ENCODE assay signal across 23 cellular contexts in the genomic region with DNA sequence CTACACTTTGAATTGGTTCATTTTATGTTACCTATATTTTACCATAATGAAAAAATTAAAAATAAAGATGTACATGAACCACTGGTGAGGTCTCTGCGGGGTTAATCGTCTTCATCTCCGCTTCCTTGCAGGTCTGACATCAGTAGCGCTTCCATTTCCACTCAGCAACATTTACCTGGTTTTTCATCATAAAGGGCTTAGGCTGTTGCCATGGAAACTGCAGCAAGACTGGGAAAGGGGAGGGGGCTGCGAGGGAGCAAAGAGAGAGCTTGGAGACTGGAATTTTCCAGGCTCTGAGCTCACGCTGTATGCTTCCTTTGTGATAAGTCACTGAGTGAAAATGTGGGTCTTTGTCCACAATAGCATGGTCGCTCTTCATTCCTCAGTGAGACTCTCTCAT.
DNase-seq lines count a peak whose midpoint lies in the region; ATAC-seq and TF ChIP-seq lines count a peak whose summit lies in the region.
"Had no signal": no experiment of that assay in that cellular context is flagged by ENCODE, and none has a peak within 500 bp of the region (broad histone marks: within the 10 kb centered on the region; RNA-seq: fewer than 3 reads in every experiment).

No MANE protein-coding gene starts in this region.

- in situ Hi-C loops in G401 (cut with HindIII; ENCODE audit: low sequenced_read_pairs) = no loop called here

- DNase-seq in G401 (ENCODE audit: low spot score) = peak; percentile 2
- peak; percentile 97 for DNase-seq in NCI-H2227 treated with DMSO at 0.1 percent for 48 hours (lab: John Stamatoyannopoulos, UW)
- peak in 37 of 61 donors; percentile 10 to 88 (median 32) for DNase-seq in caudate nucleus (lab: John Stamatoyannopoulos, UW)
- DNase-seq in putamen (ENCODE audit: low spot score) = peak; percentile 77
- no peak for DNase-seq in stimulated activated CD4-positive, alpha-beta T cell treated with anti-CD3 and anti-CD28 coated beads, Interleukin-2, amount 100 ng/mL, for 24 hours
- no peak for DNase-seq in Right ventricle myocardium superior
- no peak for DNase-seq in breast epithelium (ENCODE audit: low spot score in 2 of 2)
- DNase-seq: Caco-2; CD4-positive, alpha-beta T cell; DMS 273 treated with DMSO at 0.1 percent for 48 hours; DMS79 treated with DMSO at 0.1 percent for 48 hours; MM.1S; NCI-H1048; NCI-H146; NCI-H2029; NCI-H2171 treated with DMSO at 0.1 percent for 48 hours; NCI-H446 treated with DMSO at 0.1 percent for 48 hours; NCI-H526 treated with DMSO at 0.1 percent for 48 hours; SIG-M5 had no signal

- H3K4me1 ChIP-seq in breast epithelium = no peaks in the 10 kb centered on the region
- H3K4me1 ChIP-seq: BLaER1, Caco-2 had no signal

- peaks cover 11 to 51% of the 10 kb centered on the region in 2 donors for H3K9me3 ChIP-seq in breast epithelium

- peaks cover 0 to under 1% of the 10 kb centered on the region in 2 donors for H3K27me3 ChIP-seq in breast epithelium
- H3K27me3 ChIP-seq: BLaER1 had no signal

- intact Hi-C loops in Right ventricle myocardium superior (cut with DNase I) (no loop called here), breast epithelium (cut with DNase I; ENCODE audit: low total_unique reads) (no loop called here)

- no peak for TF ChIP-seq POLR2A in breast epithelium (IDR thresholded peaks at IDR 0.05)

- no peaks in the 10 kb centered on the region for H3K36me3 ChIP-seq in breast epithelium
- H3K36me3 ChIP-seq: BLaER1 had no signal

- ATAC-seq in Right ventricle myocardium superior (ENCODE audit: poor library complexity) = no peak
- ATAC-seq: GM12878, SK-N-SH treated with all-trans-retinoic acid at 6 μM for 48 hours had no signal

- no peak for TF ChIP-seq CTCF in breast epithelium (IDR thresholded peaks at IDR 0.05)

- no peak overlapping the region for H3K4me3 ChIP-seq in breast epithelium
- H3K4me3 ChIP-seq: BLaER1, GM12878 had no signal

- H3K27ac ChIP-seq in caudate nucleus (ENCODE audit: low read depth, low read length) (peak overlapping the region; percentile 68), breast epithelium (no peak overlapping the region)
- H3K27ac ChIP-seq: BLaER1, RWPE1 had no signal

Comparison
In these comparisons a context has a peak if more than half of its experiments do, and no peak if none do; other contexts are left out.
1. DNase-seq: peak in G401 (single experiment), NCI-H2227 treated with DMSO at 0.1 percent for 48 hours (single experiment), caudate nucleus (37 of 61) and putamen (single experiment); none in stimulated activated CD4-positive, alpha-beta T cell treated with anti-CD3 and anti-CD28 coated beads, Interleukin-2, amount 100 ng/mL, for 24 hours (0 of 2), Right ventricle myocardium superior (single experiment) and breast epithelium (0 of 2).